In the genomic region with DNA sequence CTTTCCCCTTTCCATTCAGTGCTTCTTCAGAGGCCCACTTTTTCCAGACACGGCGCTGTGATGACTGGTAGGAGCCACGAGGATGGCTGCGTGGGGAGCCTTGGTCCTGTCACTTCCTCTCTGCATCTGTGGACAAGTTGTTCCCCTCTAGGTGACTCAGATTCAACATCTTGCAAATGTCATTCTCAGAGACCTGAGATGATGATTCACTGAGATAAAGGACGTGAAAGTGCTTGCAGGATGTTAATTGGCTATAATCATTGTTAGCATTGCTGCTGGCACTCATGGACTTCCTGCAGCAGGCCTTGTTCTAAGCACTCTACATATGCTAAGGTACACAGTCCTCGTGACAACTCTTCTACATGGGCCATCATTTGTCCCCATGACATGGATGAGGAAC, we compare ENCODE assay signal across 1 cellular context.
TF ChIP-seq lines count a peak whose summit lies in the region.

No MANE protein-coding gene starts in this region.

TF ChIP-seq in GM23338, 12 proteins besides CTCF, POLR2A, EP300 and RAD21 (continued from another document):
- TF ChIP-seq, protein P1, sequence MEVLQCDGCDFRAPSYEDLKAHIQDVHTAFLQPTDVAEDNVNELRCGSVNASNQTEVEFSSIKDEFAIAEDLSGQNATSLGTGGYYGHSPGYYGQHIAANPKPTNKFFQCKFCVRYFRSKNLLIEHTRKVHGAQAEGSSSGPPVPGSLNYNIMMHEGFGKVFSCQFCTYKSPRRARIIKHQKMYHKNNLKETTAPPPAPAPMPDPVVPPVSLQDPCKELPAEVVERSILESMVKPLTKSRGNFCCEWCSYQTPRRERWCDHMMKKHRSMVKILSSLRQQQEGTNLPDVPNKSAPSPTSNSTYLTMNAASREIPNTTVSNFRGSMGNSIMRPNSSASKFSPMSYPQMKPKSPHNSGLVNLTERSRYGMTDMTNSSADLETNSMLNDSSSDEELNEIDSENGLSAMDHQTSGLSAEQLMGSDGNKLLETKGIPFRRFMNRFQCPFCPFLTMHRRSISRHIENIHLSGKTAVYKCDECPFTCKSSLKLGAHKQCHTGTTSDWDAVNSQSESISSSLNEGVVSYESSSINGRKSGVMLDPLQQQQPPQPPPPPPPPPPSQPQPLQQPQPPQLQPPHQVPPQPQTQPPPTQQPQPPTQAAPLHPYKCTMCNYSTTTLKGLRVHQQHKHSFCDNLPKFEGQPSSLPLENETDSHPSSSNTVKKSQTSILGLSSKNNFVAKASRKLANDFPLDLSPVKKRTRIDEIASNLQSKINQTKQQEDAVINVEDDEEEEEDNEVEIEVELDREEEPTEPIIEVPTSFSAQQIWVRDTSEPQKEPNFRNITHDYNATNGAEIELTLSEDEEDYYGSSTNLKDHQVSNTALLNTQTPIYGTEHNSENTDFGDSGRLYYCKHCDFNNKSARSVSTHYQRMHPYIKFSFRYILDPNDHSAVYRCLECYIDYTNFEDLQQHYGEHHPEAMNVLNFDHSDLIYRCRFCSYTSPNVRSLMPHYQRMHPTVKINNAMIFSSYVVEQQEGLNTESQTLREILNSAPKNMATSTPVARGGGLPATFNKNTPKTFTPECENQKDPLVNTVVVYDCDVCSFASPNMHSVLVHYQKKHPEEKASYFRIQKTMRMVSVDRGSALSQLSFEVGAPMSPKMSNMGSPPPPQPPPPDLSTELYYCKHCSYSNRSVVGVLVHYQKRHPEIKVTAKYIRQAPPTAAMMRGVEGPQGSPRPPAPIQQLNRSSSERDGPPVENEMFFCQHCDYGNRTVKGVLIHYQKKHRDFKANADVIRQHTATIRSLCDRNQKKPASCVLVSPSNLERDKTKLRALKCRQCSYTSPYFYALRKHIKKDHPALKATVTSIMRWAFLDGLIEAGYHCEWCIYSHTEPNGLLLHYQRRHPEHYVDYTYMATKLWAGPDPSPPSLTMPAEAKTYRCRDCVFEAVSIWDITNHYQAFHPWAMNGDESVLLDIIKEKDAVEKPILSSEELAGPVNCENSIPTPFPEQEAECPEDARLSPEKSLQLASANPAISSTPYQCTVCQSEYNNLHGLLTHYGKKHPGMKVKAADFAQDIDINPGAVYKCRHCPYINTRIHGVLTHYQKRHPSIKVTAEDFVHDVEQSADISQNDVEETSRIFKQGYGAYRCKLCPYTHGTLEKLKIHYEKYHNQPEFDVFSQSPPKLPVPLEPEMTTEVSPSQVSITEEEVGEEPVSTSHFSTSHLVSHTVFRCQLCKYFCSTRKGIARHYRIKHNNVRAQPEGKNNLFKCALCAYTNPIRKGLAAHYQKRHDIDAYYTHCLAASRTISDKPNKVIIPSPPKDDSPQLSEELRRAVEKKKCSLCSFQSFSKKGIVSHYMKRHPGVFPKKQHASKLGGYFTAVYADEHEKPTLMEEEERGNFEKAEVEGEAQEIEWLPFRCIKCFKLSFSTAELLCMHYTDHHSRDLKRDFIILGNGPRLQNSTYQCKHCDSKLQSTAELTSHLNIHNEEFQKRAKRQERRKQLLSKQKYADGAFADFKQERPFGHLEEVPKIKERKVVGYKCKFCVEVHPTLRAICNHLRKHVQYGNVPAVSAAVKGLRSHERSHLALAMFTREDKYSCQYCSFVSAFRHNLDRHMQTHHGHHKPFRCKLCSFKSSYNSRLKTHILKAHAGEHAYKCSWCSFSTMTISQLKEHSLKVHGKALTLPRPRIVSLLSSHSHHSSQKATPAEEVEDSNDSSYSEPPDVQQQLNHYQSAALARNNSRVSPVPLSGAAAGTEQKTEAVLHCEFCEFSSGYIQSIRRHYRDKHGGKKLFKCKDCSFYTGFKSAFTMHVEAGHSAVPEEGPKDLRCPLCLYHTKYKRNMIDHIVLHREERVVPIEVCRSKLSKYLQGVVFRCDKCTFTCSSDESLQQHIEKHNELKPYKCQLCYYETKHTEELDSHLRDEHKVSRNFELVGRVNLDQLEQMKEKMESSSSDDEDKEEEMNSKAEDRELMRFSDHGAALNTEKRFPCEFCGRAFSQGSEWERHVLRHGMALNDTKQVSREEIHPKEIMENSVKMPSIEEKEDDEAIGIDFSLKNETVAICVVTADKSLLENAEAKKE (CRISPR knock-in tag; IDR thresholded peaks at IDR 0.05) = no peak
TF ChIP-seq in GM23338: peak in this region for 0.
